Comparison of ENCODE assay signal across 15 cellular contexts in the genomic region with DNA sequence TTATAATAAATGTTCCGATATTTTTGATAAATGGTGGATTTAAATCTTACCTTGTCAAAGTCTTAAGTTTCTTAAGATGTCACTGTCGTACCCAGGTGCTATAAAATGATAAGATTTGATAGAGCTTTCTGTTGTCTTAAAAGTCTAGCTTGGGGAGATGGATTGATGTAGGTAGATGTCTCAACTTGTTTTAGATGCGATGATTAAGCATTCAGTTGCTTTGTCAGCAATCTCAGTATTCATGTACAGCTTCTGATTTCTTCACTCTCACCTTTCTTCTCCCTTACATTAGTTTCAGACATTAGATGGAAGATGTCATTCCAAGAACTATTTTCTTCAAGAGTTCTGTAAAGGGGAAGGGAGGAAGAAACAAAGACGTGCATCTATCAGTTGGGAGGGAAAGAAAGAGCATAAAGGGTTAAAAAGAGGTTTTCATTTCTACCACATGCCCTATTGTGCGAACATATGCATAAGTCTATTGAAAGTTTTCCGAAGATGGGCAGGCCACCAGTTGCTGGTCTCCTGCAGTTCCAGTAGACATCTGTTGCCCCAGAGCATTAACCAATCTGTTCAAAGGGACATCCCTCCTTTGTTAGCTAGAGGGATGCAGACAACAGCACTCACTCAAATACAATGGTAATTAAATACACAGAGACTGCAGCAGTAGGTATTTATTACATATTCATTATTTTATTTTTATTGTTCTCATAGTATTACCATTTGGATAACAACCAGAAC. TPM values are rescaled to one million over a fixed set of nuclear protein-coding genes. Genes with fewer than 3 reads are reported as not detected.
DNase-seq lines count a peak whose midpoint lies in the region; ATAC-seq and TF ChIP-seq lines count a peak whose summit lies in the region.
"Had no signal": no experiment of that assay in that cellular context is flagged by ENCODE, and none has a peak within 500 bp of the region (broad histone marks: within the 10 kb centered on the region; RNA-seq: fewer than 3 reads in every experiment).

No MANE protein-coding gene starts in this region.

- H3K9me3 ChIP-seq in endodermal cell (ENCODE audit: control insufficient read depth, low read length) (no peaks in the 10 kb centered on the region), tibial nerve (no peaks in the 10 kb centered on the region)
- H3K9me3 ChIP-seq: ascending aorta, gastroesophageal sphincter, transverse colon had no signal

- peak overlapping the region; percentile 28 for H3K4me3 ChIP-seq in endodermal cell (ENCODE audit: low read length)
- no peak overlapping the region for H3K4me3 ChIP-seq in tibial nerve
- H3K4me3 ChIP-seq: ascending aorta, gastroesophageal sphincter, transverse colon had no signal

- H3K4me1 ChIP-seq in endodermal cell (ENCODE audit: control insufficient read depth, insufficient read depth, low read length) (peaks cover 14% of the 10 kb centered on the region), tibial nerve (peaks cover 0 to 56% (median 17%) of the 10 kb centered on the region in 4 donors)
- H3K4me1 ChIP-seq: ascending aorta had no signal

- H3K27ac ChIP-seq in endodermal cell (ENCODE audit: low read depth, low read length) (peak overlapping the region; percentile 97), tibial nerve (no peak overlapping the region)
- H3K27ac ChIP-seq: ascending aorta, gastroesophageal sphincter, transverse colon had no signal

- H3K36me3 Mint-ChIP-seq in endodermal cell (ENCODE audit: low read depth) (no peaks in the 10 kb centered on the region), type B pancreatic cell (peaks cover 9% of the 10 kb centered on the region)
- H3K36me3 Mint-ChIP-seq: natural killer cell had no signal

- H3K27ac Mint-ChIP-seq in endodermal cell (no peak overlapping the region), type B pancreatic cell (no peak overlapping the region)
- H3K27ac Mint-ChIP-seq: natural killer cell, T-helper 17 cell had no signal

- no peaks in the 10 kb centered on the region for H3K9me3 Mint-ChIP-seq in endodermal cell
- no peaks in the 10 kb centered on the region for H3K9me3 Mint-ChIP-seq in type B pancreatic cell
- H3K9me3 Mint-ChIP-seq: natural killer cell had no signal

- TF ChIP-seq POLR2A in tibial nerve (IDR thresholded peaks at IDR 0.05), result no peak

- DNase-seq in NCI-H510A treated with DMSO at 0.1 percent for 48 hours (lab: John Stamatoyannopoulos, UW), result peak; percentile 6
- DNase-seq in NCI-H510A (lab: John Stamatoyannopoulos, UW), result no peak
- peak; percentile 91 for DNase-seq in NCI-H524 treated with DMSO at 0.1 percent for 48 hours (lab: John Stamatoyannopoulos, UW)
- no peak for DNase-seq in endodermal cell
- no peak for DNase-seq in type B pancreatic cell (ENCODE audit: extremely low spot score, unreplicated experiment)
- no peak for DNase-seq in tibial nerve (ENCODE audit: low spot score in 2 of 2)
- DNase-seq: activated CD4-positive, alpha-beta T cell treated with anti-CD3 and anti-CD28 coated beads for 1 hour; effector CD8-positive, alpha-beta T cell; natural killer cell; T-helper 17 cell had no signal

- no peak overlapping the region for H3K9ac ChIP-seq in endodermal cell (ENCODE audit: extremely low read depth, low read length, poor library complexity, severe bottlenecking)

- TF ChIP-seq EP300 in tibial nerve (IDR thresholded peaks at IDR 0.05), result no peak

- H3K4me1 Mint-ChIP-seq in endodermal cell (peaks cover 43% of the 10 kb centered on the region), type B pancreatic cell (ENCODE audit: unreplicated experiment) (peaks cover 36% of the 10 kb centered on the region)
- H3K4me1 Mint-ChIP-seq: natural killer cell, T-helper 17 cell had no signal

- WGBS in endodermal cell (ENCODE audit: insufficient coverage in 1 of 2, insufficient read length in 1 of 2), 2 experiments, result 72 to 84% methylated on average over 5 to 6 of the region's 6 CpGs
- WGBS in tibial nerve, 2 donors, result 77 to 80% methylated on average over 6 of the region's 6 CpGs

- H3K27me3 ChIP-seq in endodermal cell (ENCODE audit: control insufficient read depth, insufficient read depth, low read length, poor library complexity, severe bottlenecking) (no peaks in the 10 kb centered on the region), tibial nerve (no peaks in the 10 kb centered on the region)
- H3K27me3 ChIP-seq: ascending aorta, gastroesophageal sphincter, transverse colon had no signal

- H3K4me3 Mint-ChIP-seq in endodermal cell (no peak overlapping the region), type B pancreatic cell (peak overlapping the region; percentile 39)
- H3K4me3 Mint-ChIP-seq: natural killer cell, T-helper 17 cell had no signal

- no peaks in the 10 kb centered on the region for H3K36me3 ChIP-seq in endodermal cell (ENCODE audit: control insufficient read depth, insufficient read depth, low read length)
- H3K36me3 ChIP-seq in tibial nerve, result no peaks in the 10 kb centered on the region
- H3K36me3 ChIP-seq: ascending aorta, transverse colon had no signal

- H3K27me3 Mint-ChIP-seq in endodermal cell (ENCODE audit: insufficient read depth), result no peaks in the 10 kb centered on the region
- H3K27me3 Mint-ChIP-seq in type B pancreatic cell, result no peaks in the 10 kb centered on the region

- ATAC-seq in GM21723 (IDR thresholded peaks at IDR 0.05; ENCODE audit: unreplicated experiment), result no peak
- ATAC-seq in GM18858 (IDR thresholded peaks at IDR 0.05; ENCODE audit: unreplicated experiment), result no peak
- ATAC-seq: gastroesophageal sphincter, natural killer cell, T-helper 17 cell had no signal

- TF ChIP-seq CTCF in endodermal cell (conservative IDR thresholded peaks at IDR 0.05) (no peak), type B pancreatic cell (conservative IDR thresholded peaks at IDR 0.05) (no peak), tibial nerve (IDR thresholded peaks at IDR 0.05) (no peak)

RNA-seq across cellular contexts. Expression of a gene that starts 38.4 kb away (rescaled TPM):
- total RNA-seq in endodermal cell (1 to 10 TPM; 4.1 to 5.6 TPM), type B pancreatic cell (ENCODE audit: low replicate concordance) (11.8 and 12.3 TPM in 2 replicates), tibial nerve (10 to 100 TPM; 15.9 to 26.0 (median 19.4) TPM)
- polyA plus RNA-seq in endodermal cell (2013, experiment 1 of 2), result 21.0 TPM
- 20.0 TPM for polyA plus RNA-seq in endodermal cell (2013, experiment 2 of 2)

Comparison
In these comparisons a context has a peak if more than half of its experiments do, and no peak if none do; other contexts are left out.
1. DNase-seq: peak in NCI-H510A treated with DMSO at 0.1 percent for 48 hours (single experiment) and NCI-H524 treated with DMSO at 0.1 percent for 48 hours (single experiment); none in NCI-H510A (single experiment), endodermal cell (single experiment), type B pancreatic cell (single experiment) and tibial nerve (0 of 2).